ENCODE assay signal across 8 cellular contexts in genomic region chr2:203453858-203454451, GRCh38.
A peak's percentile ranks its signal among the peaks of the same experiment; 100 is the strongest.
DNase-seq lines count a peak whose midpoint lies in the region; ATAC-seq and TF ChIP-seq lines count a peak whose summit lies in the region.

No MANE protein-coding gene starts in this region.

- H3K36me3 Mint-ChIP-seq in naive B cell: no peaks in the 10 kb centered on the region

- no peaks in the 10 kb centered on the region for H3K27me3 Mint-ChIP-seq in naive B cell

- no peak overlapping the region for H3K27ac ChIP-seq in C4-2B

- ATAC-seq in GM18861 (IDR thresholded peaks at IDR 0.05; ENCODE audit: unreplicated experiment) (peak; percentile 57), naive B cell (ENCODE audit: low read depth in 2 of 2) (no peak), GM18520 (IDR thresholded peaks at IDR 0.05; ENCODE audit: unreplicated experiment) (no peak)

- TF ChIP-seq CTCF in C4-2B (conservative IDR thresholded peaks at IDR 0.05): peak; percentile 83
- TF ChIP-seq CTCF in epithelial cell of proximal tubule (conservative IDR thresholded peaks at IDR 0.05; ENCODE audit: low read depth, low read length): peak; percentile 77

- no peaks in the 10 kb centered on the region for H3K4me1 Mint-ChIP-seq in naive B cell

- no peaks in the 10 kb centered on the region for H3K9me3 Mint-ChIP-seq in naive B cell

- H3K4me3 ChIP-seq in epithelial cell of proximal tubule (ENCODE audit: low read depth, low read length): no peak overlapping the region

- DNase-seq in NAMALWA (ENCODE audit: low spot score) (peak; percentile 73), SW480 (ENCODE audit: low spot score) (peak; percentile 57), epithelial cell of proximal tubule (ENCODE audit: low read depth) (no peak), naive B cell (peak; percentile 9), NCI-H1048 (lab: John Stamatoyannopoulos, UW) (no peak)

- no peak overlapping the region for H3K27ac Mint-ChIP-seq in naive B cell

- no peak overlapping the region for H3K4me3 Mint-ChIP-seq in naive B cell

Comparison
In these comparisons a context has a peak if more than half of its experiments do, and no peak if none do; other contexts are left out.
1. DNase-seq: peak in NAMALWA (single experiment), SW480 (single experiment) and naive B cell (single experiment); none in epithelial cell of proximal tubule (single experiment) and NCI-H1048 (single experiment).